ENCODE assay signal across 11 cellular contexts in the genomic region with DNA sequence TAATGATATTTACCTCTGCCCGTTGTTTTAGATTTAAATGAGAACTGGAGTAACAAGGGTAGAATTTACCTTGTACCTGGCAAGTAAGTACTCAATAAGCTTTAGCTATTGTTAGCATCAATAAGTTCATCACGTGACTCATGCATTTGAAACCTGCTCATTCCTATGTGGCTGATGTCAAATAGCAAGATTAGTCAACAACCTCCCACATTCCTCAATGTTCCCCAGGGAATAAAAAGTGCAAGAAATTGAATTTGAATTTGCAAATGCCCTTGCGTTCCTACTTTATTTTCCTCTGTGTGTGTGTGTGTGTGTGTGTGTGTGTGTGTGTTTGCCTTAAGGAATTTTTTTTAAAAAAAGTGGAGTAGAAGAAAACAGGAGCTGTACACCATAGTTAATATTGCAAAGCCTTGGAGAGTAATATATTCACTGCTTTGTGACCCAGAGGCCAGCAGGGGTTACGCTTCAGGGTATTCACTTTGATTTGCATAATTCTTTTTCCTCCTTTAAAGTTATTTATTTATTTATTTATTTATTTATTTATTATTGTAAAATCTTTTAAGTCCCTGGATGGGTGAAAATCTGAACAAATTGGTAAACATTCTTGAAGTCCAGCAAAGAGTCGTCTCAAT. TPM values are rescaled to one million over a fixed set of nuclear protein-coding genes. Genes with fewer than 3 reads are reported as not detected.
DNase-seq lines count a peak whose midpoint lies in the region; ATAC-seq and TF ChIP-seq lines count a peak whose summit lies in the region.
"Had no signal": no experiment of that assay in that cellular context is flagged by ENCODE, and none has a peak within 500 bp of the region (broad histone marks: within the 10 kb centered on the region; RNA-seq: fewer than 3 reads in every experiment).

No MANE protein-coding gene starts in this region.

- H3K18ac ChIP-seq in mesendoderm (ENCODE audit: low read length): no peak overlapping the region

- H4K8ac ChIP-seq in mesendoderm (ENCODE audit: low read depth, low read length): no peak overlapping the region

- H3K9ac ChIP-seq in HUES64 (ENCODE audit: low read depth, low read length): no peak overlapping the region; the same call in 1 of the 2 replicates
- H3K9ac ChIP-seq in mesendoderm (ENCODE audit: low read length): no peak overlapping the region

- no peak overlapping the region for H3K4ac ChIP-seq in mesendoderm (ENCODE audit: low read depth, low read length)

- no peak overlapping the region for H2AK5ac ChIP-seq in mesendoderm (ENCODE audit: low read length)

- no peak overlapping the region for H3K56ac ChIP-seq in mesendoderm (ENCODE audit: low read length)

- WGBS in HUES64: 32% methylated on average over 3 of the region's 5 CpGs
- WGBS in mesendoderm (ENCODE audit: extremely low coverage, insufficient coverage, low lambda C conversion rate): no CpG with 5 or more reads among the region's 5 CpGs

- no peak for ATAC-seq in GM21786 (IDR thresholded peaks at IDR 0.05; ENCODE audit: unreplicated experiment)
- ATAC-seq in HG03196 (IDR thresholded peaks at IDR 0.05; ENCODE audit: unreplicated experiment): no peak

- no peaks in the 10 kb centered on the region for H3K9me3 ChIP-seq in HUES64 (ENCODE audit: insufficient read depth, low read depth, low read length)

- H3K4me1 ChIP-seq in HUES64 (ENCODE audit: insufficient read depth, low read length) (peaks cover 30% of the 10 kb centered on the region), mesendoderm (ENCODE audit: control insufficient read depth, low read depth, low read length) (peaks cover 3% of the 10 kb centered on the region)

- no peak overlapping the region for H2BK120ac ChIP-seq in mesendoderm (ENCODE audit: low read depth, low read length)

- no peaks in the 10 kb centered on the region for H3K79me2 ChIP-seq in mesendoderm (ENCODE audit: control insufficient read depth, insufficient read depth, low read length)

- H3K27ac ChIP-seq in HUES64 (ENCODE audit: low read depth, low read length) (peak overlapping the region; percentile 94), mesendoderm (ENCODE audit: low read depth, low read length) (peak overlapping the region; percentile 25)

- TF ChIP-seq CTCF in cardiac fibroblast (IDR thresholded peaks at IDR 0.05; ENCODE audit: low read depth, low read length): no peak

- H3K36me3 ChIP-seq in HUES64 (ENCODE audit: insufficient read depth, low read length): no peaks in the 10 kb centered on the region
- H3K36me3 ChIP-seq in mesendoderm (ENCODE audit: control insufficient read depth, insufficient read depth, low read length): no peaks in the 10 kb centered on the region

- no peak overlapping the region for H3K23ac ChIP-seq in mesendoderm (ENCODE audit: low read length)

- H3K79me1 ChIP-seq in mesendoderm (ENCODE audit: low read length): no peaks in the 10 kb centered on the region

- H3K27me3 ChIP-seq in HUES64 (ENCODE audit: insufficient read depth, low read length): no peaks in the 10 kb centered on the region
- no peaks in the 10 kb centered on the region for H3K27me3 ChIP-seq in mesendoderm (ENCODE audit: insufficient read depth, low read length, poor library complexity)

- no peak overlapping the region for H2BK5ac ChIP-seq in mesendoderm (ENCODE audit: low read length)

- DNase-seq in AG08395 (ENCODE audit: low spot score): peak; percentile 70
- peak; percentile 90 to 97 for DNase-seq in cardiac fibroblast (ENCODE audit: low read depth in 2 of 2)
- DNase-seq in mesendoderm: peak; percentile 89
- DNase-seq in globus pallidus (ENCODE audit: low spot score): no peak
- DNase-seq in MV-4-11 (lab: John Stamatoyannopoulos, UW): no peak
- DNase-seq: activated naive CD8-positive, alpha-beta T cell treated with anti-CD3 and anti-CD28 coated beads, Interleukin-2, amount 10 ng/mL, durations not matched to agents 7 days and 5 days; islet precursor cell; NCI-H345 had no signal

- no peak overlapping the region for H2BK15ac ChIP-seq in mesendoderm (replicated peaks; ENCODE audit: low read depth)

- H4K5ac ChIP-seq in mesendoderm (ENCODE audit: low read length): no peak overlapping the region

- H3K4me2 ChIP-seq in mesendoderm (ENCODE audit: low read length): no peak overlapping the region

- H3K4me3 ChIP-seq in HUES64 (ENCODE audit: low read length): no peak overlapping the region
- H3K4me3 ChIP-seq in cardiac fibroblast (replicated peaks in 1 of 2; ENCODE audit: low read depth in 2 of 2, low read length in 2 of 2): no peak overlapping the region
- H3K4me3 ChIP-seq in mesendoderm (ENCODE audit: low read length): no peak overlapping the region

RNA-seq across cellular contexts. Expression of a gene that starts 43.9 kb away (rescaled TPM):
- polyA plus RNA-seq in HUES64 (2013, experiment 1 of 2): 0.35 TPM
- 0.19 TPM for polyA plus RNA-seq in HUES64 (2013, experiment 2 of 2)
- 0.08 TPM for polyA plus RNA-seq in mesendoderm (2013, experiment 1 of 2)
- polyA plus RNA-seq in mesendoderm (2013, experiment 2 of 2): 0.03 TPM

RNA-seq across cellular contexts. Expression of a gene that starts 58.9 kb away (rescaled TPM):
- 3.5 TPM for polyA plus RNA-seq in HUES64 (2013, experiment 1 of 2)
- 4.6 TPM for polyA plus RNA-seq in HUES64 (2013, experiment 2 of 2)
- polyA plus RNA-seq in mesendoderm (2013, experiment 1 of 2): 5.2 TPM
- 5.8 TPM for polyA plus RNA-seq in mesendoderm (2013, experiment 2 of 2)

Comparison
In these comparisons a context has a peak if more than half of its experiments do, and no peak if none do; other contexts are left out.
1. DNase-seq: peak in AG08395 (single experiment), cardiac fibroblast (2 of 2) and mesendoderm (single experiment); none in globus pallidus (single experiment) and MV-4-11 (single experiment).